Comparison of ENCODE assay signal across 1 cellular context in genomic region chr3:5061218-5061569, GRCh38.
TF ChIP-seq lines count a peak whose summit lies in the region.

No MANE protein-coding gene starts in this region.

TF ChIP-seq in K562, 482 proteins besides CTCF, POLR2A, EP300 and RAD21 (continued from another document):
- TF ChIP-seq, protein P1, sequence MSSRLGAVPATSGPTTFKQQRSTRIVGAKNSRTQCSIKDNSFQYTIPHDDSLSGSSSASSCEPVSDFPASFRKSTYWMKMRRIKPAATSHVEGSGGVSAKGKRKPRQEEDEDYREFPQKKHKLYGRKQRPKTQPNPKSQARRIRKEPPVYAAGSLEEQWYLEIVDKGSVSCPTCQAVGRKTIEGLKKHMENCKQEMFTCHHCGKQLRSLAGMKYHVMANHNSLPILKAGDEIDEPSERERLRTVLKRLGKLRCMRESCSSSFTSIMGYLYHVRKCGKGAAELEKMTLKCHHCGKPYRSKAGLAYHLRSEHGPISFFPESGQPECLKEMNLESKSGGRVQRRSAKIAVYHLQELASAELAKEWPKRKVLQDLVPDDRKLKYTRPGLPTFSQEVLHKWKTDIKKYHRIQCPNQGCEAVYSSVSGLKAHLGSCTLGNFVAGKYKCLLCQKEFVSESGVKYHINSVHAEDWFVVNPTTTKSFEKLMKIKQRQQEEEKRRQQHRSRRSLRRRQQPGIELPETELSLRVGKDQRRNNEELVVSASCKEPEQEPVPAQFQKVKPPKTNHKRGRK (tag; IDR thresholded peaks at IDR 0.05), result no peak
- TF ChIP-seq CEBPB (tag; IDR thresholded peaks at IDR 0.05), result peak; percentile 64; the same call in 1 of the 2 replicates
- TF ChIP-seq NRF1 (conservative IDR thresholded peaks at IDR 0.05 in 1 of 2, IDR thresholded peaks at IDR 0.05 in 1 of 2), result peak in 1 of 2 experiments; percentile 28; a peak in 1 of 4 replicates
